In the genomic region with DNA sequence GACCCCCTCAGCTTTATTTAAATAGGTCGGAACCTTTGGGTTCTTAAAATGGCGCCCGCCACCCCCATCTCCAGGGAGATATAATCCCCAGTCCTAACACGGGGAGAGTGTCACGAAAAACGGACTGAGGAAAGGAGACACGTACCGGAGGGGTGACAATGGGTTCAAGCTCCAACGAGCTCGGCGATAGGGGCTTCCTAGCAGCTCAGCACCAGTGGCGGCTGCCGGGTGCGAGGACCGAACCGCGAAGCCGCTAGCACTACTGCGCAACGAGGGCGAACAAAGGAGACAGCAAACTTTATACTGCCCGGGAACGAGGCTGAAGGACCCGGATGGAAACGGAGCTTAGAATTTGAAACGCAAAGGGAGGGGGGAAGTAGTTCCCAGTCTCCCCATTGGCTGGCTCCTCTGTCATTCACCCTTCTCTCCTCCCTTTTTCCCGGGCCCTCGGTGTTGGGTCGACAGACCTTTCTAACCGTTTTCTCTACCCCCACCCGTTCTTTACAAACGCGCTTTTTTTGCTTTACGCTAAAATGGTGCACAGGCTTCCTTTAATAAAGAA, we compare ENCODE assay signal across 8 cellular contexts. TPM values are rescaled to one million over a fixed set of nuclear protein-coding genes. Genes with fewer than 3 reads are reported as not detected.
DNase-seq lines count a peak whose midpoint lies in the region; ATAC-seq and TF ChIP-seq lines count a peak whose summit lies in the region.

A gene (minus strand): TSS at position 274 of the 562 bp plus-strand sequence. CDS start 1,298 bp downstream, outside the sequence.

- peak within 1 kb of the TSS; percentile 99 for H3K27ac Mint-ChIP-seq in activated naive CD4-positive, alpha-beta T cell treated with anti-CD3 and anti-CD28 coated beads, Interleukin-2, amount 50 U/mL, for 24 hours

- peak within 1 kb of the TSS; percentile 87 for H3K27ac ChIP-seq in osteoblast (ENCODE audit: low read depth, low read length)
- H3K27ac ChIP-seq in thoracic aorta: peak within 1 kb of the TSS; percentile 92 to 96

- peaks cover 20% of the 10 kb centered on the region for H3K4me1 Mint-ChIP-seq in activated naive CD4-positive, alpha-beta T cell treated with anti-CD3 and anti-CD28 coated beads, Interleukin-2, amount 50 U/mL, for 24 hours

- H3K4me3 Mint-ChIP-seq in activated naive CD4-positive, alpha-beta T cell treated with anti-CD3 and anti-CD28 coated beads, Interleukin-2, amount 50 U/mL, for 24 hours: peak within 1 kb of the TSS; percentile 99

- H3K4me1 ChIP-seq in osteoblast (ENCODE audit: insufficient read depth, low read length) (peaks cover 2% of the 10 kb centered on the region), thoracic aorta (ENCODE audit: control insufficient read depth in 1 of 2, low read depth in 2 of 2) (peaks cover 0 to 12% of the 10 kb centered on the region in 2 donors)

- H3K27me3 Mint-ChIP-seq in activated naive CD4-positive, alpha-beta T cell treated with anti-CD3 and anti-CD28 coated beads, Interleukin-2, amount 50 U/mL, for 24 hours: no peaks in the 10 kb centered on the region

- H3K79me2 ChIP-seq in osteoblast (ENCODE audit: insufficient read depth, low read length): peaks cover 33% of the 10 kb centered on the region

- H4K20me1 ChIP-seq in osteoblast (ENCODE audit: insufficient read depth, low read length): peaks cover 11% of the 10 kb centered on the region

- H3K27me3 ChIP-seq in GM06990 (replicated peaks; ENCODE audit: control insufficient read depth, insufficient read depth, low read length) (no peaks in the 10 kb centered on the region), osteoblast (ENCODE audit: insufficient read depth, low read length) (no peaks in the 10 kb centered on the region), thoracic aorta (replicated peaks; ENCODE audit: insufficient read depth) (no peaks in the 10 kb centered on the region)

- H3K4me2 ChIP-seq in osteoblast (ENCODE audit: insufficient read depth, low read length): peak within 1 kb of the TSS; percentile 92

- H3K36me3 Mint-ChIP-seq in activated naive CD4-positive, alpha-beta T cell treated with anti-CD3 and anti-CD28 coated beads, Interleukin-2, amount 50 U/mL, for 24 hours: peaks cover 10% of the 10 kb centered on the region

- DNase-seq in GM06990 (ENCODE audit: extremely low read depth, insufficient read length) (peak; percentile 86), NCI-H1092 (lab: John Stamatoyannopoulos, UW) (peak; percentile 94), glomerular visceral epithelial cell (ENCODE audit: extremely low spot score) (peak; percentile 93), osteoblast (ENCODE audit: insufficient read length, low spot score, missing footprints) (peak; percentile 93), thoracic aorta (ENCODE audit: low spot score) (peak; percentile 63)

- H3K4me3 ChIP-seq in GM06990 (replicated peaks; ENCODE audit: low read depth, low read length) (peak within 1 kb of the TSS; percentile 72), osteoblast (ENCODE audit: insufficient read depth, low read length) (peak within 1 kb of the TSS; percentile 89), thoracic aorta (peak within 1 kb of the TSS; percentile 90)

- H2AFZ ChIP-seq in osteoblast (ENCODE audit: low read length): peak within 1 kb of the TSS; percentile 78

- TF ChIP-seq CTCF in GM06990 (IDR thresholded peaks at IDR 0.05; ENCODE audit: insufficient read depth, low read length, poor library complexity, severe bottlenecking): no peak
- TF ChIP-seq CTCF in osteoblast (IDR thresholded peaks at IDR 0.05; ENCODE audit: extremely low read depth, low read depth, low read length): no peak
- TF ChIP-seq CTCF in thoracic aorta (IDR thresholded peaks at IDR 0.05): no peak

- ATAC-seq in HG02588 (IDR thresholded peaks at IDR 0.05; ENCODE audit: unreplicated experiment) (peak; percentile 89), SK-N-SH treated with all-trans-retinoic acid at 6 μM for 48 hours (peak; percentile 90), thoracic aorta (ENCODE audit: insufficient number of reproducible peaks, low FRiP score, low read depth) (peak; percentile 99)

- H3K9me3 Mint-ChIP-seq in activated naive CD4-positive, alpha-beta T cell treated with anti-CD3 and anti-CD28 coated beads, Interleukin-2, amount 50 U/mL, for 24 hours: no peaks in the 10 kb centered on the region

- H3K36me3 ChIP-seq in GM06990 (ENCODE audit: control insufficient read depth, insufficient read depth, low read length) (peaks cover 3% of the 10 kb centered on the region), osteoblast (ENCODE audit: insufficient read depth, low read length) (peaks cover 19% of the 10 kb centered on the region), thoracic aorta (peaks cover 16% of the 10 kb centered on the region)

- H3K9me3 ChIP-seq in osteoblast (ENCODE audit: low read depth, low read length): no peaks in the 10 kb centered on the region
- no peaks in the 10 kb centered on the region for H3K9me3 ChIP-seq in thoracic aorta

TF ChIP-seq in SK-N-SH treated with all-trans-retinoic acid at 6 μM for 48 hours, 23 proteins besides CTCF, POLR2A, EP300 and RAD21:
- TF ChIP-seq OSR1 (CRISPR knock-in tag; IDR thresholded peaks at IDR 0.05) (no peak), ESRRG (CRISPR knock-in tag; IDR thresholded peaks at IDR 0.05) (no peak), ARNTL (CRISPR knock-in tag; IDR thresholded peaks at IDR 0.05; ENCODE audit: borderline replicate concordance, low read depth) (no peak), GLIS3 (CRISPR knock-in tag; IDR thresholded peaks at IDR 0.05) (no peak), ZFP30 (CRISPR knock-in tag; IDR thresholded peaks at IDR 0.05) (no peak), ISL1 (CRISPR knock-in tag; IDR thresholded peaks at IDR 0.05) (no peak), ZFP3 (CRISPR knock-in tag; IDR thresholded peaks at IDR 0.05) (no peak), CSDC2 (CRISPR knock-in tag; IDR thresholded peaks at IDR 0.05) (no peak), ZC3H10 (CRISPR knock-in tag; IDR thresholded peaks at IDR 0.05) (no peak)
- TF ChIP-seq, protein P1, sequence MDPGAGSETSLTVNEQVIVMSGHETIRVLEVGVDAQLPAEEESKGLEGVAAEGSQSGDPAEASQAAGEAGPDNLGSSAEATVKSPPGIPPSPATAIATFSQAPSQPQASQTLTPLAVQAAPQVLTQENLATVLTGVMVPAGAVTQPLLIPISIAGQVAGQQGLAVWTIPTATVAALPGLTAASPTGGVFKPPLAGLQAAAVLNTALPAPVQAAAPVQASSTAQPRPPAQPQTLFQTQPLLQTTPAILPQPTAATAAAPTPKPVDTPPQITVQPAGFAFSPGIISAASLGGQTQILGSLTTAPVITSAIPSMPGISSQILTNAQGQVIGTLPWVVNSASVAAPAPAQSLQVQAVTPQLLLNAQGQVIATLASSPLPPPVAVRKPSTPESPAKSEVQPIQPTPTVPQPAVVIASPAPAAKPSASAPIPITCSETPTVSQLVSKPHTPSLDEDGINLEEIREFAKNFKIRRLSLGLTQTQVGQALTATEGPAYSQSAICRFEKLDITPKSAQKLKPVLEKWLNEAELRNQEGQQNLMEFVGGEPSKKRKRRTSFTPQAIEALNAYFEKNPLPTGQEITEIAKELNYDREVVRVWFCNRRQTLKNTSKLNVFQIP (CRISPR knock-in tag; IDR thresholded peaks at IDR 0.05; ENCODE audit: borderline replicate concordance, low read depth): no peak
- TF ChIP-seq, protein P2, sequence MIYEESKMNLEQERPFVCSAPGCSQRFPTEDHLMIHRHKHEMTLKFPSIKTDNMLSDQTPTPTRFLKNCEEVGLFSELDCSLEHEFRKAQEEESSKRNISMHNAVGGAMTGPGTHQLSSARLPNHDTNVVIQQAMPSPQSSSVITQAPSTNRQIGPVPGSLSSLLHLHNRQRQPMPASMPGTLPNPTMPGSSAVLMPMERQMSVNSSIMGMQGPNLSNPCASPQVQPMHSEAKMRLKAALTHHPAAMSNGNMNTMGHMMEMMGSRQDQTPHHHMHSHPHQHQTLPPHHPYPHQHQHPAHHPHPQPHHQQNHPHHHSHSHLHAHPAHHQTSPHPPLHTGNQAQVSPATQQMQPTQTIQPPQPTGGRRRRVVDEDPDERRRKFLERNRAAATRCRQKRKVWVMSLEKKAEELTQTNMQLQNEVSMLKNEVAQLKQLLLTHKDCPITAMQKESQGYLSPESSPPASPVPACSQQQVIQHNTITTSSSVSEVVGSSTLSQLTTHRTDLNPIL (CRISPR knock-in tag; IDR thresholded peaks at IDR 0.05; ENCODE audit: low read depth): no peak
TF ChIP-seq in SK-N-SH treated with all-trans-retinoic acid at 6 μM for 48 hours: peak in this region for 0.

RNA-seq across cellular contexts. Expression of the gene that starts here (rescaled TPM):
- total RNA-seq in osteoblast (202 and 210 TPM in 2 replicates), thoracic aorta (100 to 1,000 TPM; 224 to 338 TPM)

Comparison
In these comparisons a context has a peak if more than half of its experiments do, and no peak if none do; other contexts are left out.
1. Peak in every context shown above with its lines: DNase-seq, ATAC-seq, H3K4me3 ChIP-seq and H3K27ac ChIP-seq.